ENCODE assay signal across 1 cellular context in genomic region chr6:143200035-143200770, GRCh38.
TF ChIP-seq lines count a peak whose summit lies in the region.

No MANE protein-coding gene starts in this region.

TF ChIP-seq in K562, 482 proteins besides CTCF, POLR2A, EP300 and RAD21 (continued from another document):
- TF ChIP-seq, protein P1, sequence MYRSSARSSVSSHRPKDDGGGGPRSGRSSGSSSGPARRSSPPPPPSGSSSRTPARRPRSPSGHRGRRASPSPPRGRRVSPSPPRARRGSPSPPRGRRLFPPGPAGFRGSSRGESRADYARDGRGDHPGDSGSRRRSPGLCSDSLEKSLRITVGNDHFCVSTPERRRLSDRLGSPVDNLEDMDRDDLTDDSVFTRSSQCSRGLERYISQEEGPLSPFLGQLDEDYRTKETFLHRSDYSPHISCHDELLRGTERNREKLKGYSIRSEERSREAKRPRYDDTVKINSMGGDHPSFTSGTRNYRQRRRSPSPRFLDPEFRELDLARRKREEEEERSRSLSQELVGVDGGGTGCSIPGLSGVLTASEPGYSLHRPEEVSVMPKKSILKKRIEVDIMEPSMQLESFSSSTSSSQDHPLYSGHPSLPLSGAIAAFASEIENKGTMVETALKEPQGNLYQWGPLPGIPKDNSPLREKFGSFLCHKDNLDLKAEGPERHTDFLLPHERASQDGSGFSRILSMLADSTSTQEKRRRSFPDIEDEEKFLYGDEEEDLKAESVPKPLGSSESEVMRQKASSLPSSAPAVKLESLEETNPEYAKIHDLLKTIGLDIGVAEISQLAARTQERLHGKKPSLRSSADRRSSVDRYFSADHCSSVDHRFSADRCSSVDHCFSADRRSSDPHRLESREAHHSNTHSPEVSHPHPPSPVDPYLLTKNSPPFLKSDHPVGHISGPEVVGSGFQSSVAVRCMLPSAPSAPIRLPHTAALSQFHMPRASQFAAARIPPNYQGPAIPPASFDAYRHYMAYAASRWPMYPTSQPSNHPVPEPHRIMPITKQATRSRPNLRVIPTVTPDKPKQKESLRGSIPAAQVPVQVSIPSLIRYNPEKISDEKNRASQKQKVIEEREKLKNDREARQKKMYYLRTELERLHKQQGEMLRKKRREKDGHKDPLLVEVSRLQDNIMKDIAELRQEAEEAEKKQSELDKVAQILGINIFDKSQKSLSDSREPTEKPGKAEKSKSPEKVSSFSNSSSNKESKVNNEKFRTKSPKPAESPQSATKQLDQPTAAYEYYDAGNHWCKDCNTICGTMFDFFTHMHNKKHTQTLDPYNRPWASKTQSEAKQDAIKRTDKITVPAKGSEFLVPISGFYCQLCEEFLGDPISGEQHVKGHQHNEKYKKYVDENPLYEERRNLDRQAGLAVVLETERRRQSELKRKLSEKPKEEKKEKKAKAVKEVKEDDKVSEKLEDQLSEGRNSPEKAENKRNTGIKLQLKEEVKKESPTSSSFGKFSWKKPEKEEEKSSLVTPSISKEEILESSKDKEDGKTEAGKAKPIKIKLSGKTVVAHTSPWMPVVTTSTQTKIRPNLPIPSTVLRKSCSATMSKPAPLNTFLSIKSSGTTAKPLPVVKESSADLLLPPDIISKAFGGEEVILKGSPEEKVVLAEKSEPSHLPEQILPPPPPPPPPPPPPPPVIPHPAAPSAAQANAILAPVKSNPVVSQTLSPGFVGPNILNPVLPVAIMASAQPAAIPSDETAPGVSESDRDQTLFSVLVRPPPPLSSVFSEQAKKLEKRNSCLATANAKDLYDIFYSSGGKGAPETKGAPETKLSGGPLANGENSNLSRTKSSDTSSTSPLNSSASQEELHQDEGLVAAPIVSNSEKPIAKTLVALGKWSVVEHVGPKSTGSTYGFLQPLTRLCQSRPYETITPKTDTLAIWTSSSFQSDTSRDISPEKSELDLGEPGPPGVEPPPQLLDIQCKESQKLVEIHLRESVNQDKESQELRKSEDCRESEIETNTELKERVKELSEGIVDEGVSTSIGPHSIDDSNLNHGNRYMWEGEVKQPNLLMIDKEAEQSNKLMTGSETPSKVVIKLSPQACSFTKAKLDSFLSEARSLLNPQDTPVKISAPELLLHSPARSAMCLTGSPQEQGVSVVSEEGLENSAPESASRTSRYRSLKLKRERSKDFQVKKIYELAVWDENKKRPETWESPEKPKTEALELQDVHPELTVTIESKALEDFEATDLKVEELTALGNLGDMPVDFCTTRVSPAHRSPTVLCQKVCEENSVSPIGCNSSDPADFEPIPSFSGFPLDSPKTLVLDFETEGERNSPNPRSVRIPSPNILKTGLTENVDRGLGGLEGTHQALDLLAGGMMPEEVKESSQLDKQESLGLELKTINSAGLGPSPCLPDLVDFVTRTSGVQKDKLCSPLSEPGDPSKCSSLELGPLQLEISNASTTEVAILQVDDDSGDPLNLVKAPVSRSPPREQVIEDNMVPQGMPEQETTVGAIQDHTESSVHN (IDR thresholded peaks at IDR 0.05; ENCODE audit: borderline replicate concordance in 1 of 2, low read depth in 1 of 2), result peak in 1 of 2 experiments; percentile 75; a peak in 2 of 4 replicates
- TF ChIP-seq ATF7 (IDR thresholded peaks at IDR 0.05), result peak; percentile 73
- no peak for TF ChIP-seq MAFK (IDR thresholded peaks at IDR 0.05; ENCODE audit: low read length)
- peak; percentile 64; the same call in 1 of the 2 replicates for TF ChIP-seq HDAC2 (IDR thresholded peaks at IDR 0.05)
- no peak for TF ChIP-seq ILK (tag; IDR thresholded peaks at IDR 0.05; ENCODE audit: borderline replicate concordance, low read depth)
- peak; percentile 56 for TF ChIP-seq TAF9B (IDR thresholded peaks at IDR 0.05; ENCODE audit: partially characterized antibody)
- no peak for TF ChIP-seq GTF2E2 (tag; IDR thresholded peaks at IDR 0.05)
- TF ChIP-seq SMARCE1 (IDR thresholded peaks at IDR 0.05), result peak; percentile 84
- TF ChIP-seq RBBP5 (IDR thresholded peaks at IDR 0.05; ENCODE audit: borderline replicate concordance, insufficient read depth, low read length, poor library complexity, severe bottlenecking), result peak; percentile 41
- peak; percentile 88 for TF ChIP-seq DPF2 (IDR thresholded peaks at IDR 0.05)
- peak; percentile 86 for TF ChIP-seq ARID1B (IDR thresholded peaks at IDR 0.05)
- TF ChIP-seq ATF2 (CRISPR knock-in tag; IDR thresholded peaks at IDR 0.05), result no peak
- peak; percentile 56; the same call in 1 of the 2 replicates for TF ChIP-seq NCOA1 (IDR thresholded peaks at IDR 0.05; ENCODE audit: low read depth)
- peak; percentile 54; the same call in 1 of the 2 replicates for TF ChIP-seq TEAD4 (IDR thresholded peaks at IDR 0.05; ENCODE audit: low read length)
- no peak for TF ChIP-seq TEAD4 (CRISPR knock-in tag; IDR thresholded peaks at IDR 0.05; ENCODE audit: borderline replicate concordance)
- no peak for TF ChIP-seq CEBPG (CRISPR knock-in tag; IDR thresholded peaks at IDR 0.05)
- TF ChIP-seq CEBPG (tag; conservative IDR thresholded peaks at IDR 0.05 in 1 of 2, IDR thresholded peaks at IDR 0.05 in 1 of 2), result peak in 1 of 2 experiments; percentile 59; a peak in 2 of 4 replicates
- TF ChIP-seq, protein P2, sequence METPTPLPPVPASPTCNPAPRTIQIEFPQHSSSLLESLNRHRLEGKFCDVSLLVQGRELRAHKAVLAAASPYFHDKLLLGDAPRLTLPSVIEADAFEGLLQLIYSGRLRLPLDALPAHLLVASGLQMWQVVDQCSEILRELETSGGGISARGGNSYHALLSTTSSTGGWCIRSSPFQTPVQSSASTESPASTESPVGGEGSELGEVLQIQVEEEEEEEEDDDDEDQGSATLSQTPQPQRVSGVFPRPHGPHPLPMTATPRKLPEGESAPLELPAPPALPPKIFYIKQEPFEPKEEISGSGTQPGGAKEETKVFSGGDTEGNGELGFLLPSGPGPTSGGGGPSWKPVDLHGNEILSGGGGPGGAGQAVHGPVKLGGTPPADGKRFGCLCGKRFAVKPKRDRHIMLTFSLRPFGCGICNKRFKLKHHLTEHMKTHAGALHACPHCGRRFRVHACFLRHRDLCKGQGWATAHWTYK (CRISPR knock-in tag; IDR thresholded peaks at IDR 0.05), result no peak
- peak in 1 of 2 experiments; percentile 51; a peak in 1 of 4 replicates for TF ChIP-seq ARNT (IDR thresholded peaks at IDR 0.05)
- peak; percentile 62; the same call in 1 of the 2 replicates for TF ChIP-seq CHAMP1 (IDR thresholded peaks at IDR 0.05)
- TF ChIP-seq FOXK1 (CRISPR knock-in tag; IDR thresholded peaks at IDR 0.05; ENCODE audit: borderline replicate concordance), result no peak
- peak; percentile 12; the same call in 1 of the 2 replicates for TF ChIP-seq CREM (IDR thresholded peaks at IDR 0.05; ENCODE audit: low read depth)
- TF ChIP-seq NCOR1 (IDR thresholded peaks at IDR 0.05), result peak; percentile 35
- peak; percentile 40 for TF ChIP-seq JUND (IDR thresholded peaks at IDR 0.05; ENCODE audit: borderline replicate concordance, low read depth, low read length)
- peak; percentile 82 for TF ChIP-seq JUND (tag; IDR thresholded peaks at IDR 0.05; ENCODE audit: borderline replicate concordance, low read depth, low read length)
- no peak; the same call in 1 of the 2 replicates for TF ChIP-seq NFRKB (IDR thresholded peaks at IDR 0.05; ENCODE audit: low read depth)
- no peak for TF ChIP-seq ZBED1 (IDR thresholded peaks at IDR 0.05)
- no peak for TF ChIP-seq NR4A1 (CRISPR knock-in tag; IDR thresholded peaks at IDR 0.05)
- TF ChIP-seq NR4A1 (tag; IDR thresholded peaks at IDR 0.05), result no peak
- TF ChIP-seq HSF4 (CRISPR knock-in tag; IDR thresholded peaks at IDR 0.05; ENCODE audit: borderline replicate concordance), result no peak
- TF ChIP-seq, protein P3, sequence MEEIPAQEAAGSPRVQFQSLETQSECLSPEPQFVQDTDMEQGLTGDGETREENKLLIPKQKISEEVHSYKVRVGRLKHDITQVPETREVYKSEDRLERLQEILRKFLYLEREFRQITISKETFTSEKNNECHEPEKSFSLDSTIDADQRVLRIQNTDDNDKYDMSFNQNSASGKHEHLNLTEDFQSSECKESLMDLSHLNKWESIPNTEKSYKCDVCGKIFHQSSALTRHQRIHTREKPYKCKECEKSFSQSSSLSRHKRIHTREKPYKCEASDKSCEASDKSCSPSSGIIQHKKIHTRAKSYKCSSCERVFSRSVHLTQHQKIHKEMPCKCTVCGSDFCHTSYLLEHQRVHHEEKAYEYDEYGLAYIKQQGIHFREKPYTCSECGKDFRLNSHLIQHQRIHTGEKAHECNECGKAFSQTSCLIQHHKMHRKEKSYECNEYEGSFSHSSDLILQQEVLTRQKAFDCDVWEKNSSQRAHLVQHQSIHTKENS (CRISPR knock-in tag; IDR thresholded peaks at IDR 0.05), result no peak
- no peak for TF ChIP-seq ADNP (tag; IDR thresholded peaks at IDR 0.05)
- peak; percentile 40; the same call in 1 of the 2 replicates for TF ChIP-seq TFAP4 (CRISPR knock-in tag; IDR thresholded peaks at IDR 0.05; ENCODE audit: borderline replicate concordance)
- peak; percentile 31; the same call in 1 of the 2 replicates for TF ChIP-seq ZNF175 (CRISPR knock-in tag; IDR thresholded peaks at IDR 0.05; ENCODE audit: low read depth)
- TF ChIP-seq BACH1 (tag; IDR thresholded peaks at IDR 0.05), result no peak
- TF ChIP-seq CXXC5 (CRISPR knock-in tag; IDR thresholded peaks at IDR 0.05), result peak; percentile 36
